In the genomic region with DNA sequence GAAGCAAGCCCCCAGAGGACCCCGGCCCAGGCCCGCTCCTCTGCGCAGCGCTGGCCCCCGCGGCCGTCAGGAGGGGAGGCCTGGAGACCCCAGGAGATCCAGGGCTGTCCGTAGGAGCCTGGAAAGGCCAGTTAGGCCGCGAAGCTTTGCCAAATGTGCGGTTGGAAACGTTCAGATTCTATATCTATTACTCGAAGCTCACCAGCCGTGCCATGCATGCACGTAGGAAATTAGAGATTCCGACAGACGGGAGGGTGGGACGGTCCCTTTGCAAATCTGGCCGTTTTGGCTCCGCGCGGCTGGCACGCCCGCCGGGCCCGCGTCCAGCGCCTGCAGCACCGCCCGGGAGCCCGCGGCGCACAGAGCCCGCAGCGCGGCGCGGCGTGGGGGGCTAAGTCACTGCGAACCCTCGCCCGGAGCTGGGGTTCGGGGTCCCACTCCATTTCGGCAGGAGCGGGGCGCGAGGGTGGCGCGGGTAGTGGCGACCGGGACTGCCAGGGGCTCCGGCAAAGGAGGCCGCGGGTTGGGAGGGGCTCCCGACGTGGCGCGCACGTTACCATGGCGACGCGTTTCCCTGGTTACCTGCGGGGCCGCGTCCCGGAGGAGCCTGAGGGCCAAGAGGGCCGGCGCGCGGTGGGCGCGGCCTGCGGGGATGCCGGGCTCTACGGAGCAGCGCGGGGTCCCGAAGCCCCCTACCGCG, we compare ENCODE assay signal across 7 cellular contexts.
DNase-seq lines count a peak whose midpoint lies in the region; ATAC-seq and TF ChIP-seq lines count a peak whose summit lies in the region.

No MANE protein-coding gene starts in this region.

- no peak overlapping the region for H3K27ac Mint-ChIP-seq in naive thymus-derived CD4-positive, alpha-beta T cell

- ATAC-seq in GM19324 (IDR thresholded peaks at IDR 0.05; ENCODE audit: low FRiP score, unreplicated experiment), result no peak
- ATAC-seq in naive thymus-derived CD4-positive, alpha-beta T cell, result no peak

- no peak for TF ChIP-seq POLR2A in spleen (IDR thresholded peaks at IDR 0.05)

- no peaks in the 10 kb centered on the region for H3K36me3 ChIP-seq in iPS-20b (ENCODE audit: insufficient read depth, low read depth, low read length)
- no peaks in the 10 kb centered on the region for H3K36me3 ChIP-seq in spleen
- H3K36me3 ChIP-seq in naive thymus-derived CD4-positive, alpha-beta T cell (ENCODE audit: control insufficient read depth in 2 of 3, insufficient read depth in 3 of 3, low read length in 3 of 3), result no peaks in the 10 kb centered on the region

- no peaks in the 10 kb centered on the region for H3K4me1 ChIP-seq in iPS-20b (ENCODE audit: insufficient read depth, low read length)
- peaks cover 0 to 5% (median 0%) of the 10 kb centered on the region in 6 donors for H3K4me1 ChIP-seq in spleen
- H3K4me1 ChIP-seq in naive thymus-derived CD4-positive, alpha-beta T cell (ENCODE audit: control insufficient read depth in 2 of 2, insufficient read depth in 2 of 2, low read length in 2 of 2), result no peaks in the 10 kb centered on the region

- intact Hi-C loops in spleen (cut with DNase I; ENCODE audit: low total_unique reads), result no loop called here
- intact Hi-C loops in naive thymus-derived CD4-positive, alpha-beta T cell (cut with micrococcal nuclease), result no loop called here

- POLR2A ChIA-PET in naive thymus-derived CD4-positive, alpha-beta T cell (lab: Charles Lee), result no interaction called here

- peak overlapping the region; percentile 34; the same call in 1 of the 2 replicates for H3K9ac ChIP-seq in iPS-20b (ENCODE audit: low read depth, low read length)

- TF ChIP-seq RAD21 in Ishikawa (IDR thresholded peaks at IDR 0.05; ENCODE audit: low read depth), result no peak

- H3K4me3 ChIP-seq in iPS-20b (ENCODE audit: low read length) (peak overlapping the region; percentile 69), spleen (peak overlapping the region in 4 of 8 donors; percentile 2 to 51 (median 16))
- H3K4me3 ChIP-seq in naive thymus-derived CD4-positive, alpha-beta T cell (ENCODE audit: low read length), result no peak overlapping the region

- CTCF ChIA-PET in naive thymus-derived CD4-positive, alpha-beta T cell (lab: Charles Lee), result no interaction called here

- WGBS in spleen, 5 donors, result 6 to 24% (median 6%) methylated on average over 51 to 80 of the region's 80 CpGs

- peaks cover 21 to 31% (median 27%) of the 10 kb centered on the region in 5 donors for H3K27me3 Mint-ChIP-seq in naive thymus-derived CD4-positive, alpha-beta T cell

- no peak for TF ChIP-seq CTCF in spleen (IDR thresholded peaks at IDR 0.05 in 8 of 11, conservative IDR thresholded peaks at IDR 0.05 in 3 of 11)

- no peak overlapping the region for H3K4me3 Mint-ChIP-seq in naive thymus-derived CD4-positive, alpha-beta T cell

- no peak overlapping the region for H3K27ac ChIP-seq in iPS-20b (ENCODE audit: low read length)
- H3K27ac ChIP-seq in spleen, result no peak overlapping the region
- H3K27ac ChIP-seq in naive thymus-derived CD4-positive, alpha-beta T cell (ENCODE audit: low read depth, low read length), result no peak overlapping the region

- peaks cover 0 to 2% (median 0%) of the 10 kb centered on the region in 11 donors for H3K9me3 Mint-ChIP-seq in naive thymus-derived CD4-positive, alpha-beta T cell

- DNase-seq in amygdala (lab: John Stamatoyannopoulos, UW) (peak in 41 of 56 donors; percentile 5 to 69 (median 39)), spleen (peak; percentile 59), cortex of kidney (lab: John Stamatoyannopoulos, UW) (no peak)
- DNase-seq in naive thymus-derived CD4-positive, alpha-beta T cell, result no peak

- H3K27me3 ChIP-seq in iPS-20b (ENCODE audit: insufficient read depth, low read length) (peaks cover 29% of the 10 kb centered on the region), spleen (replicated peaks in 1 of 7) (peaks cover 0 to 36% (median 11%) of the 10 kb centered on the region in 7 donors)
- H3K27me3 ChIP-seq in naive thymus-derived CD4-positive, alpha-beta T cell (ENCODE audit: control insufficient read depth in 2 of 2, insufficient read depth in 2 of 2, low read length in 2 of 2), result no peaks in the 10 kb centered on the region

- H3K36me3 Mint-ChIP-seq in naive thymus-derived CD4-positive, alpha-beta T cell, result peaks cover 0 to 2% (median 0%) of the 10 kb centered on the region in 5 donors

- peak; percentile 41; the same call in 1 of the 2 replicates for TF ChIP-seq EP300 in Ishikawa (IDR thresholded peaks at IDR 0.05; ENCODE audit: borderline replicate concordance)

- H3K9me3 ChIP-seq in iPS-20b (ENCODE audit: insufficient read depth, low read depth, low read length) (no peaks in the 10 kb centered on the region), spleen (no peaks in the 10 kb centered on the region)
- no peaks in the 10 kb centered on the region for H3K9me3 ChIP-seq in naive thymus-derived CD4-positive, alpha-beta T cell (ENCODE audit: control insufficient read depth in 2 of 3, low read length in 3 of 3)

- H3K4me1 Mint-ChIP-seq in naive thymus-derived CD4-positive, alpha-beta T cell, result no peaks in the 10 kb centered on the region

TF ChIP-seq in Ishikawa, 13 proteins besides CTCF, POLR2A, EP300 and RAD21:
- TF ChIP-seq TEAD4 (IDR thresholded peaks at IDR 0.05) (no peak), NFIC (IDR thresholded peaks at IDR 0.05) (peak; percentile 58), CEBPB (IDR thresholded peaks at IDR 0.05) (no peak)
- TF ChIP-seq, protein P1, sequence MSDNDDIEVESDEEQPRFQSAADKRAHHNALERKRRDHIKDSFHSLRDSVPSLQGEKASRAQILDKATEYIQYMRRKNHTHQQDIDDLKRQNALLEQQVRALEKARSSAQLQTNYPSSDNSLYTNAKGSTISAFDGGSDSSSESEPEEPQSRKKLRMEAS (IDR thresholded peaks at IDR 0.05), result peak; percentile 28

Comparison
In these comparisons a context has a peak if more than half of its experiments do, and no peak if none do; other contexts are left out.
1. DNase-seq: peak in amygdala (41 of 56) and spleen (single experiment); none in cortex of kidney (single experiment) and naive thymus-derived CD4-positive, alpha-beta T cell (0 of 9).